Comparison of ENCODE assay signal across 17 cellular contexts in genomic region chr6:144447487-144447886, GRCh38.
DNase-seq lines count a peak whose midpoint lies in the region; ATAC-seq, FAIRE-seq and TF ChIP-seq lines count a peak whose summit lies in the region.
"Had no signal": no experiment of that assay in that cellular context is flagged by ENCODE, and none has a peak within 500 bp of the region (broad histone marks: within the 10 kb centered on the region; RNA-seq: fewer than 3 reads in every experiment).

No MANE protein-coding gene starts in this region.

- peak overlapping the region; percentile 30 for H3K27ac ChIP-seq in RWPE2 (ENCODE audit: poor library complexity, severe bottlenecking)
- H3K27ac ChIP-seq: KMS-11, skin epidermis had no signal

- ATAC-seq in RWPE2 (ENCODE audit: low read depth): peak; percentile 63; the same call in 2 of the 3 replicates
- no peak for ATAC-seq in stimulated activated naive B cell treated with anti-CD40 and anti-IgM and Interleukin-4, amounts not matched to agents 10 μg/mL and 1 μg/mL and 100 μg/mL, for 72 hours (replicated peaks)
- ATAC-seq: left colon had no signal

- no peak overlapping the region for H3K4me3 Mint-ChIP-seq in activated naive CD4-positive, alpha-beta T cell treated with anti-CD3 and anti-CD28 coated beads, Interleukin-2, amount 50 U/mL, for 24 hours
- no peak overlapping the region for H3K4me3 Mint-ChIP-seq in stimulated activated naive B cell treated with anti-CD40 and anti-IgM and Interleukin-4, amounts not matched to agents 10 μg/mL and 1 μg/mL and 100 μg/mL, for 72 hours
- H3K4me3 Mint-ChIP-seq: CD4-positive, alpha-beta memory T cell; type B pancreatic cell had no signal

- no peak for FAIRE-seq in H54 (lab: Jason Lieb, UNC)

- H3K9me3 Mint-ChIP-seq in activated naive CD4-positive, alpha-beta T cell treated with anti-CD3 and anti-CD28 coated beads, Interleukin-2, amount 50 U/mL, for 24 hours: no peaks in the 10 kb centered on the region
- no peaks in the 10 kb centered on the region for H3K9me3 Mint-ChIP-seq in stimulated activated naive B cell treated with anti-CD40 and anti-IgM and Interleukin-4, amounts not matched to agents 10 μg/mL and 1 μg/mL and 100 μg/mL, for 72 hours
- H3K9me3 Mint-ChIP-seq: CD4-positive, alpha-beta memory T cell had no signal

- no peak for TF ChIP-seq CTCF in RWPE2 (IDR thresholded peaks at IDR 0.05; ENCODE audit: poor library complexity, severe bottlenecking)

- peaks cover 7% of the 10 kb centered on the region for H3K4me1 ChIP-seq in RWPE2 (ENCODE audit: insufficient read depth, poor library complexity, severe bottlenecking)

- DNase-seq in activated naive CD4-positive, alpha-beta T cell (lab: John Stamatoyannopoulos, UW): no peak
- no peak for DNase-seq in RWPE2 (ENCODE audit: low spot score)
- DNase-seq in fibroblast of peridontal ligament (ENCODE audit: extremely low read depth): peak; percentile 14
- no peak for DNase-seq in stimulated activated naive B cell treated with anti-CD40 and anti-IgM and Interleukin-4, amounts not matched to agents 10 μg/mL and 1 μg/mL and 100 μg/mL, for 72 hours
- DNase-seq in H54 (ENCODE audit: insufficient read length, low spot score): no peak
- DNase-seq in NCI-H774 (lab: John Stamatoyannopoulos, UW): no peak
- DNase-seq in MG63: no peak
- DNase-seq: activated CD4-positive, alpha-beta T cell treated with anti-CD3 and anti-CD28 coated beads, Interleukin-2, amount 50 U/mL, for 4 hours; CD4-positive, alpha-beta memory T cell; cortex of kidney; hippocampal formation; left colon; NCI-H446 treated with DMSO at 0.1 percent for 48 hours had no signal

- H3K36me3 ChIP-seq in RWPE2 (ENCODE audit: low read depth) (peaks cover 29% of the 10 kb centered on the region), MG63 (peaks cover 5% of the 10 kb centered on the region)

- H3K36me3 Mint-ChIP-seq in activated naive CD4-positive, alpha-beta T cell treated with anti-CD3 and anti-CD28 coated beads, Interleukin-2, amount 50 U/mL, for 24 hours: peaks cover 20% of the 10 kb centered on the region
- H3K36me3 Mint-ChIP-seq in stimulated activated naive B cell treated with anti-CD40 and anti-IgM and Interleukin-4, amounts not matched to agents 10 μg/mL and 1 μg/mL and 100 μg/mL, for 72 hours: peaks cover 25 to 36% of the 10 kb centered on the region in 2 donors

- H3K27me3 Mint-ChIP-seq in activated naive CD4-positive, alpha-beta T cell treated with anti-CD3 and anti-CD28 coated beads, Interleukin-2, amount 50 U/mL, for 24 hours: no peaks in the 10 kb centered on the region
- no peaks in the 10 kb centered on the region for H3K27me3 Mint-ChIP-seq in stimulated activated naive B cell treated with anti-CD40 and anti-IgM and Interleukin-4, amounts not matched to agents 10 μg/mL and 1 μg/mL and 100 μg/mL, for 72 hours
- H3K27me3 Mint-ChIP-seq: CD4-positive, alpha-beta memory T cell; type B pancreatic cell had no signal

- H3K27me3 ChIP-seq in RWPE2 (ENCODE audit: insufficient read depth, poor library complexity, severe bottlenecking) (no peaks in the 10 kb centered on the region), MG63 (no peaks in the 10 kb centered on the region)

- H3K9me3 ChIP-seq in RWPE2 (ENCODE audit: severe bottlenecking) (no peaks in the 10 kb centered on the region), MG63 (no peaks in the 10 kb centered on the region; the same call in 1 of the 2 replicates)

- no peaks in the 10 kb centered on the region for H3K4me1 Mint-ChIP-seq in activated naive CD4-positive, alpha-beta T cell treated with anti-CD3 and anti-CD28 coated beads, Interleukin-2, amount 50 U/mL, for 24 hours
- no peaks in the 10 kb centered on the region for H3K4me1 Mint-ChIP-seq in stimulated activated naive B cell treated with anti-CD40 and anti-IgM and Interleukin-4, amounts not matched to agents 10 μg/mL and 1 μg/mL and 100 μg/mL, for 72 hours

- H3K4me3 ChIP-seq in RWPE2 (ENCODE audit: severe bottlenecking) (no peak overlapping the region), MG63 (no peak overlapping the region)
- H3K4me3 ChIP-seq: skin epidermis had no signal

- peak overlapping the region; percentile 18 for H3K27ac Mint-ChIP-seq in activated naive CD4-positive, alpha-beta T cell treated with anti-CD3 and anti-CD28 coated beads, Interleukin-2, amount 50 U/mL, for 24 hours
- peak overlapping the region; percentile 59 for H3K27ac Mint-ChIP-seq in stimulated activated naive B cell treated with anti-CD40 and anti-IgM and Interleukin-4, amounts not matched to agents 10 μg/mL and 1 μg/mL and 100 μg/mL, for 72 hours
- H3K27ac Mint-ChIP-seq: type B pancreatic cell had no signal

- no peak for TF ChIP-seq POLR2A in H54 (IDR thresholded peaks at IDR 0.05; ENCODE audit: low read depth, low read length)
